ENCODE assay signal across 19 cellular contexts in genomic region chr3:194526164-194526563, GRCh38.
"Had no signal": no experiment of that assay in that cellular context is flagged by ENCODE, and none has a peak within 500 bp of the region (broad histone marks: within the 10 kb centered on the region; RNA-seq: fewer than 3 reads in every experiment).

No MANE protein-coding gene starts in this region.

- H3K9ac ChIP-seq: neural progenitor cell had no signal

- H3K4me1 ChIP-seq: colonic mucosa, lower lobe of right lung, neural progenitor cell had no signal

- H3K36me3 Mint-ChIP-seq: activated naive CD8-positive, alpha-beta T cell; neural progenitor cell; stimulated activated effector memory CD8-positive, alpha-beta T cell treated with anti-CD3 and anti-CD28 coated beads, Interleukin-12 subunit alpha, Interleukin-12 subunit beta, amount 100 ng/mL, for 72 hours had no signal

- H3K9me3 ChIP-seq: body of pancreas, colonic mucosa, lower lobe of right lung, pancreas, thyroid gland had no signal

- H3K9me3 Mint-ChIP-seq: activated B cell treated with CpG ODN at 0.5 μM for 24 hours; stimulated activated effector memory CD8-positive, alpha-beta T cell treated with anti-CD3 and anti-CD28 coated beads, Interleukin-12 subunit alpha, Interleukin-12 subunit beta, amount 100 ng/mL, for 72 hours had no signal

- H2AFZ ChIP-seq: neural progenitor cell had no signal

- H3K4me2 ChIP-seq: neural progenitor cell had no signal

- ATAC-seq: activated CD8-positive, alpha-beta T cell treated with anti-CD3 and anti-CD28 coated beads, Interleukin-2, amount 10 ng/mL, durations not matched to agents 7 days and 5 days; body of pancreas; lower lobe of right lung; pancreas; stimulated activated effector memory CD8-positive, alpha-beta T cell treated with anti-CD3 and anti-CD28 coated beads, Interleukin-12 subunit alpha, Interleukin-12 subunit beta, amount 100 ng/mL, for 72 hours had no signal

- DNase-seq: activated B cell treated with CpG ODN at 0.5 μM for 24 hours; activated CD4-positive, alpha-beta T cell treated with anti-CD3 and anti-CD28 coated beads, Interleukin-2, amount 10 ng/mL, durations not matched to agents 24 days and 14 days; activated CD8-positive, alpha-beta memory T cell treated with anti-CD3 and anti-CD28 coated beads, Interleukin-2, amount 50 U/mL, for 4 hours; activated CD8-positive, alpha-beta T cell treated with anti-CD3 and anti-CD28 coated beads, Interleukin-2, amount 10 ng/mL, durations not matched to agents 7 days and 5 days; activated gamma-delta T cell treated with Interleukin-2 at 50 U/mL for 16 hours; amniotic stem cell; body of pancreas; central memory CD4-positive, alpha-beta T cell; colonic mucosa; head of caudate nucleus; left cardiac atrium; lower lobe of right lung; pancreas; thyroid gland had no signal

- H3K27me3 Mint-ChIP-seq: activated B cell treated with CpG ODN at 0.5 μM for 24 hours; activated CD4-positive, alpha-beta T cell treated with anti-CD3 and anti-CD28 coated beads, Interleukin-2, amount 10 ng/mL, durations not matched to agents 24 days and 14 days; activated naive CD8-positive, alpha-beta T cell had no signal

- H3K27ac Mint-ChIP-seq: activated B cell treated with CpG ODN at 0.5 μM for 24 hours; activated CD4-positive, alpha-beta T cell treated with anti-CD3 and anti-CD28 coated beads, Interleukin-2, amount 10 ng/mL, durations not matched to agents 24 days and 14 days; activated CD8-positive, alpha-beta T cell treated with anti-CD3 and anti-CD28 coated beads, Interleukin-2, amount 10 ng/mL, durations not matched to agents 7 days and 5 days; activated naive CD8-positive, alpha-beta T cell; neural progenitor cell; stimulated activated effector memory CD8-positive, alpha-beta T cell treated with anti-CD3 and anti-CD28 coated beads, Interleukin-12 subunit alpha, Interleukin-12 subunit beta, amount 100 ng/mL, for 72 hours; T-helper 2 cell treated with Interferon-gamma antibody and Interleukin-4, amounts not matched to agents 5 μg/mL and 100 μg/mL, for 36 hours had no signal

- H3K4me3 Mint-ChIP-seq: activated B cell treated with CpG ODN at 0.5 μM for 24 hours; activated CD4-positive, alpha-beta T cell treated with anti-CD3 and anti-CD28 coated beads, Interleukin-2, amount 10 ng/mL, durations not matched to agents 24 days and 14 days; activated CD8-positive, alpha-beta T cell treated with anti-CD3 and anti-CD28 coated beads, Interleukin-2, amount 10 ng/mL, durations not matched to agents 7 days and 5 days; activated naive CD8-positive, alpha-beta T cell; neural progenitor cell; T-helper 2 cell treated with Interferon-gamma antibody and Interleukin-4, amounts not matched to agents 5 μg/mL and 100 μg/mL, for 36 hours had no signal

- H3K4me3 ChIP-seq: body of pancreas, colonic mucosa, lower lobe of right lung, neural progenitor cell, pancreas, thyroid gland had no signal

- H3K27me3 ChIP-seq: body of pancreas, colonic mucosa, neural progenitor cell, pancreas, thyroid gland had no signal

- FAIRE-seq: frontal cortex, pancreas had no signal

- H3K27ac ChIP-seq: colonic mucosa, lower lobe of right lung, neural progenitor cell, thyroid gland had no signal

- H3K36me3 ChIP-seq: colonic mucosa, lower lobe of right lung, neural progenitor cell, pancreas, thyroid gland had no signal
